ENCODE assay signal across 18 cellular contexts in the genomic region with DNA sequence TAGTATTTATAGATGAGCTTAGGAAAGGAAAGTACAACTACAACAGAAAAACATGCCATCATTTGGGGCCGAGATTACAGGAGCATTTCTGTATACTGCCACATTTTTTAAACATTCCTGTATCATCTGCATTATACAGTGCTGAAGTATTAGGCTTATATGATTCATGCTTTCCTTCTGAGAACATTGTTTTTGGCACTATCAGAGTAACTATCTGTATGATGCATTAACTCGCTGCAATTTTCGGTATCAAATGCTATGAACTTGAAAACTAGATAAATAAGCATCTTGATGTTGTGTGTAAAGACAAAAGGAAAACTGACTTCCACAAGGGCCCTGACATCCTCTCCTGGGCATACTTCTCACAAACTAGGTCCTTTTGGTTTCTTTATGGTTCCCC.
"Had no signal": no experiment of that assay in that cellular context is flagged by ENCODE, and none has a peak within 500 bp of the region (broad histone marks: within the 10 kb centered on the region; RNA-seq: fewer than 3 reads in every experiment).

No MANE protein-coding gene starts in this region.

- H3K9me3 ChIP-seq: lower lobe of right lung, pancreas, sigmoid colon, tibial nerve had no signal

- H3K4me1 ChIP-seq: lower lobe of right lung, pancreas, sigmoid colon, tibial nerve had no signal

- FAIRE-seq: bronchial epithelial cell, pancreas had no signal

- DNase-seq: activated CD4-positive, alpha-beta T cell treated with anti-CD3 and anti-CD28 coated beads, Interleukin-2, amount 10 ng/mL, durations not matched to agents 7 days and 5 days; activated CD4-positive, CD25-positive, alpha-beta regulatory T cell; activated CD8-positive, alpha-beta memory T cell treated with anti-CD3 and anti-CD28 coated beads, Interleukin-2, amount 50 U/mL, for 48 hours; activated gamma-delta T cell treated with Interleukin-2 at 50 U/mL for 16 hours; amygdala; dorsolateral prefrontal cortex; foreskin melanocyte; head of caudate nucleus; left cardiac atrium; lower lobe of right lung; pancreas; sigmoid colon; stimulated activated CD4-positive, alpha-beta T cell treated with anti-CD3 and anti-CD28 coated beads, Interleukin-2, amount 100 ng/mL, for 48 hours; stimulated activated naive B cell treated with anti-CD40 and anti-IgM and Interleukin-4, amounts not matched to agents 10 μg/mL and 1 μg/mL and 100 μg/mL, for 72 hours had no signal

- H3K27me3 Mint-ChIP-seq: activated CD4-positive, alpha-beta T cell treated with anti-CD3 and anti-CD28 coated beads, Interleukin-2, amount 10 ng/mL, durations not matched to agents 7 days and 5 days; activated naive CD8-positive, alpha-beta T cell; stimulated activated naive B cell treated with anti-CD40 and anti-IgM and Interleukin-4, amounts not matched to agents 10 μg/mL and 1 μg/mL and 100 μg/mL, for 72 hours had no signal

- H3K4me3 Mint-ChIP-seq: activated CD4-positive, alpha-beta T cell treated with anti-CD3 and anti-CD28 coated beads, Interleukin-2, amount 10 ng/mL, durations not matched to agents 7 days and 5 days; activated naive CD8-positive, alpha-beta T cell; neural crest cell; stimulated activated naive B cell treated with anti-CD40 and anti-IgM and Interleukin-4, amounts not matched to agents 10 μg/mL and 1 μg/mL and 100 μg/mL, for 72 hours had no signal

- H3K9me3 Mint-ChIP-seq: activated CD4-positive, alpha-beta T cell treated with anti-CD3 and anti-CD28 coated beads, Interleukin-2, amount 10 ng/mL, durations not matched to agents 7 days and 5 days; neural crest cell had no signal

- H3K4me3 ChIP-seq: lower lobe of right lung, pancreas, sigmoid colon, tibial nerve had no signal

- H3K27me3 ChIP-seq: pancreas, sigmoid colon, tibial nerve had no signal

- H3K27ac Mint-ChIP-seq: activated CD4-positive, alpha-beta T cell treated with anti-CD3 and anti-CD28 coated beads, Interleukin-2, amount 10 ng/mL, durations not matched to agents 7 days and 5 days; activated naive CD8-positive, alpha-beta T cell; stimulated activated naive B cell treated with anti-CD40 and anti-IgM and Interleukin-4, amounts not matched to agents 10 μg/mL and 1 μg/mL and 100 μg/mL, for 72 hours had no signal

- H3K27ac ChIP-seq: lower lobe of right lung, pancreas, sigmoid colon, tibial nerve had no signal

- H3K36me3 ChIP-seq: lower lobe of right lung, pancreas, sigmoid colon, tibial nerve had no signal

- H3K36me3 Mint-ChIP-seq: activated naive CD8-positive, alpha-beta T cell; stimulated activated naive B cell treated with anti-CD40 and anti-IgM and Interleukin-4, amounts not matched to agents 10 μg/mL and 1 μg/mL and 100 μg/mL, for 72 hours had no signal

- H3K4me1 Mint-ChIP-seq: activated CD4-positive, alpha-beta T cell treated with anti-CD3 and anti-CD28 coated beads, Interleukin-2, amount 10 ng/mL, durations not matched to agents 7 days and 5 days; stimulated activated naive B cell treated with anti-CD40 and anti-IgM and Interleukin-4, amounts not matched to agents 10 μg/mL and 1 μg/mL and 100 μg/mL, for 72 hours had no signal
